ENCODE assay signal across 8 cellular contexts in genomic region chr3:67654832-67655152, GRCh38. TPM values are rescaled to one million over a fixed set of nuclear protein-coding genes. Genes with fewer than 3 reads are reported as not detected.
DNase-seq lines count a peak whose midpoint lies in the region; ATAC-seq and TF ChIP-seq lines count a peak whose summit lies in the region.

No MANE protein-coding gene starts in this region.

- ATAC-seq in GM18520 (IDR thresholded peaks at IDR 0.05; ENCODE audit: unreplicated experiment) = no peak

- H3K4me1 ChIP-seq in Peyer's patch = peaks cover 0 to 26% (median 7%) of the 10 kb centered on the region in 4 donors
- peaks cover 17 to 24% of the 10 kb centered on the region in 2 experiments for H3K4me1 ChIP-seq in neutrophil (ENCODE audit: control insufficient read depth in 1 of 2, insufficient read depth in 1 of 2, low read depth in 1 of 2, low read length in 1 of 2)

- TF ChIP-seq CTCF in GM12864 (IDR thresholded peaks at IDR 0.05; ENCODE audit: low read depth, low read length, missing control alignments) = no peak
- TF ChIP-seq CTCF in Peyer's patch (IDR thresholded peaks at IDR 0.05) = no peak
- no peak for TF ChIP-seq CTCF in epithelial cell of esophagus (IDR thresholded peaks at IDR 0.05; ENCODE audit: insufficient read depth, low read depth, low read length, missing control alignments)
- TF ChIP-seq CTCF in neutrophil (IDR thresholded peaks at IDR 0.05) = no peak

- peak overlapping the region; percentile 95 for H3K4me3 ChIP-seq in GM12864 (ENCODE audit: low read depth, low read length)
- peak overlapping the region; percentile 83 to 99 (median 87) for H3K4me3 ChIP-seq in Peyer's patch
- H3K4me3 ChIP-seq in epithelial cell of esophagus (ENCODE audit: low read length) = peak overlapping the region; percentile 75
- peak overlapping the region; percentile 66 to 72 for H3K4me3 ChIP-seq in neutrophil (ENCODE audit: low read depth in 1 of 2, low read length in 1 of 2)

- H3K27ac ChIP-seq in Peyer's patch (peak overlapping the region; percentile 90 to 99 (median 94)), neutrophil (no peak overlapping the region)

- H3K36me3 ChIP-seq in Peyer's patch = no peaks in the 10 kb centered on the region
- no peaks in the 10 kb centered on the region for H3K36me3 ChIP-seq in neutrophil

- H3K9me3 ChIP-seq in Peyer's patch = no peaks in the 10 kb centered on the region
- H3K9me3 ChIP-seq in neutrophil = no peaks in the 10 kb centered on the region

- DNase-seq in GM12864 (ENCODE audit: low read depth) (no peak), Peyer's patch (no peak), epithelial cell of esophagus (ENCODE audit: low read depth) (no peak), HT-29 (ENCODE audit: low spot score) (no peak), COR-L47 (lab: John Stamatoyannopoulos, UW) (no peak)
- DNase-seq in activated CD4-positive, alpha-beta T cell treated with anti-CD3 and anti-CD28 coated beads for 1 hour = no peak

- no peaks in the 10 kb centered on the region for H3K27me3 ChIP-seq in Peyer's patch
- peaks cover 51% of the 10 kb centered on the region for H3K27me3 ChIP-seq in neutrophil

- TF ChIP-seq POLR2A in Peyer's patch (IDR thresholded peaks at IDR 0.05) = no peak

RNA-seq across cellular contexts. Expression of gene SUCLG2, which starts 0.4 kb away (rescaled TPM):
- 100 to 1,000 TPM in 2 of 4 donors, 10 to 100 TPM in 2; 99.0 to 116 (median 103) TPM for total RNA-seq in Peyer's patch
- 12.8 and 13.9 TPM in 2 replicates for total RNA-seq in HT-29 (2014; rRNA removed; shearing (Covaris generic))
